In genomic region chr5:68287976-68288755, GRCh38 we compare ENCODE assay signal across 1 cellular context.
TF ChIP-seq lines count a peak whose summit lies in the region.

No MANE protein-coding gene starts in this region.

TF ChIP-seq in HepG2, 621 proteins besides CTCF, POLR2A, EP300 and RAD21 (continued from another document and continues in another):
- TF ChIP-seq ZXDC (CRISPR knock-in tag; IDR thresholded peaks at IDR 0.05) (no peak), ZNF564 (CRISPR knock-in tag; IDR thresholded peaks at IDR 0.05) (no peak), PHB2 (IDR thresholded peaks at IDR 0.05; ENCODE audit: partially characterized antibody) (no peak), KDM5B (CRISPR knock-in tag; IDR thresholded peaks at IDR 0.05; ENCODE audit: borderline replicate concordance) (peak; percentile 45; the same call in 1 of the 2 replicates), TBP (CRISPR knock-in tag; IDR thresholded peaks at IDR 0.05) (no peak), ZNF260 (CRISPR knock-in tag; IDR thresholded peaks at IDR 0.05; ENCODE audit: borderline replicate concordance, low read depth) (no peak), BRCA1 (CRISPR knock-in tag; IDR thresholded peaks at IDR 0.05) (no peak), ZNF326 (CRISPR knock-in tag; IDR thresholded peaks at IDR 0.05; ENCODE audit: borderline replicate concordance) (no peak), ZNF430 (CRISPR knock-in tag; IDR thresholded peaks at IDR 0.05) (no peak), ZBTB40 (IDR thresholded peaks at IDR 0.05) (no peak), ZBTB40 (CRISPR knock-in tag; IDR thresholded peaks at IDR 0.05) (0 out of 2 replicates have a peak, but pooled peaks have one; percentile 10), TEAD2 (CRISPR knock-in tag; IDR thresholded peaks at IDR 0.05) (no peak), CERS6 (CRISPR knock-in tag; IDR thresholded peaks at IDR 0.05) (no peak), NFKBIZ (CRISPR knock-in tag; IDR thresholded peaks at IDR 0.05) (peak; percentile 40; the same call in 1 of the 2 replicates), ZNF574 (CRISPR knock-in tag; IDR thresholded peaks at IDR 0.05) (peak; percentile 43; the same call in 1 of the 2 replicates), ZNF503 (CRISPR knock-in tag; IDR thresholded peaks at IDR 0.05) (no peak), HMGXB3 (CRISPR knock-in tag; IDR thresholded peaks at IDR 0.05; ENCODE audit: borderline replicate concordance) (no peak; the same call in 1 of the 2 replicates), ZNF263 (CRISPR knock-in tag; IDR thresholded peaks at IDR 0.05) (no peak), KLF9 (CRISPR knock-in tag; IDR thresholded peaks at IDR 0.05; ENCODE audit: low read depth) (no peak), TMF1 (CRISPR knock-in tag; IDR thresholded peaks at IDR 0.05; ENCODE audit: low read depth) (0 out of 2 replicates have a peak, but pooled peaks have one; percentile 36), EED (CRISPR knock-in tag; IDR thresholded peaks at IDR 0.05) (no peak), ARNT (IDR thresholded peaks at IDR 0.05) (no peak), ZNF773 (CRISPR knock-in tag; IDR thresholded peaks at IDR 0.05; ENCODE audit: borderline replicate concordance) (no peak), SNAPC4 (CRISPR knock-in tag; IDR thresholded peaks at IDR 0.05) (no peak)
